ENCODE assay signal across 19 cellular contexts in the genomic region with DNA sequence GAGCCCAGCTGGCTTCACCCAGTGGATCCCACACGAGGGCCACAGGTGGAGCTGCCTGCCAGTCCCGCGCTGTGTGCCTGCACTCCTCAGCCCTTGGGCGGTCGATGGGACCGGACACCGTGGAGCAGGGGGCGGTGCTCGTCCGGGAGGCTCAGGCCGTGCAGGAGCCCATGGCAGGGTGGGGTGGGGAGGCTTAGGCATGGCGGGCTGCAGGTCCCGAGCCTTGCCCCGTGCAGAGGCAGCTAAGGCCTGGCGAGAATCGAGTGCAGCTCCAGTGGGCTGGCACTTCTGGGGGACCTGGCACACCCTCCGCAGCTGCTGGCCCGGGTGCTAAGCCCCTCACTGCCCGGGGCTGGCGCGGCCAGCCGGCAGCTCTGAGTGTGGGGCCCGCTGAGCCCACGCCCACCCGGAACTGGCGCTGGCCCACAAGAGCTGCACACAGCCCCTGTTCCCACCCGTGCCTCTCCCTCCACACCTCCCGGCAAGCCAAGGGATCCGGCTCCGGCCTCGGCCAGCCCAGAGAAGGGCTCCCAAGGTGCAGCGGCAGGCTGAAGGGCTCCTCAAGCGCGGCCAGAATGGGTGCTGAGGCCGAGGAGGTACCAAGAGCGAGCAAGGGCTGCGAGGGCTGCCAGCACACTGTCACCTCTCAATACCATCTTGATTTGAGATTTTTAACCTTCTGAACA.
"Had no signal": no experiment of that assay in that cellular context is flagged by ENCODE, and none has a peak within 500 bp of the region (broad histone marks: within the 10 kb centered on the region; RNA-seq: fewer than 3 reads in every experiment).

No MANE protein-coding gene starts in this region.

- DNase-seq: KBM-7, MG63, NCI-H1092, NCI-H1105 treated with DMSO at 0.1 percent for 48 hours, NCI-H1417 treated with DMSO at 0.1 percent for 48 hours, NCI-H146, NCI-H1694 treated with DMSO at 0.1 percent for 48 hours, NCI-H1930, NCI-H2081, NCI-H2107, NCI-H2227 treated with DMSO at 0.1 percent for 48 hours, NCI-H524, NCI-H526 treated with DMSO at 0.1 percent for 48 hours, NCI-H774, PC-3, SHP77, SK-N-SH had no signal

- H3K4me2 ChIP-seq: SK-N-SH had no signal

- ATAC-seq: Panc1, PC-3 had no signal

- H3K27ac ChIP-seq: RWPE1 had no signal

- H3K36me3 ChIP-seq: MG63 had no signal

- H3K9me3 ChIP-seq: MG63, SK-N-SH had no signal

- H3K9ac ChIP-seq: SK-N-SH had no signal

- H3K4me3 ChIP-seq: MG63 had no signal

- H3K27me3 ChIP-seq: MG63 had no signal
